In genomic region chr13:106755542-106755941, GRCh38 we compare ENCODE assay signal across 16 cellular contexts.
DNase-seq lines count a peak whose midpoint lies in the region; ATAC-seq and TF ChIP-seq lines count a peak whose summit lies in the region.
"Had no signal": no experiment of that assay in that cellular context is flagged by ENCODE, and none has a peak within 500 bp of the region (broad histone marks: within the 10 kb centered on the region; RNA-seq: fewer than 3 reads in every experiment).

No MANE protein-coding gene starts in this region.

- H3K27ac ChIP-seq in VCaP (peak overlapping the region; percentile 95; the same call in 1 of the 2 replicates), neural progenitor cell (peak overlapping the region; percentile 90)
- H3K27ac ChIP-seq: A549 had no signal

- H3K9me3 Mint-ChIP-seq in neural progenitor cell = peaks cover 11% of the 10 kb centered on the region
- no peaks in the 10 kb centered on the region for H3K9me3 Mint-ChIP-seq in MCF 10A (ENCODE audit: unreplicated experiment)

- H3K36me3 ChIP-seq in neural progenitor cell = no peaks in the 10 kb centered on the region

- intact Hi-C loops in MCF 10A (cut with micrococcal nuclease) = no loop called here

- H3K4me3 ChIP-seq in neural progenitor cell = no peak overlapping the region
- H3K4me3 ChIP-seq: A549 had no signal

- H3K4me1 ChIP-seq in neural progenitor cell = peaks cover 63% of the 10 kb centered on the region
- H3K4me1 ChIP-seq: A549 had no signal

- H3K27ac Mint-ChIP-seq in neural progenitor cell (peak overlapping the region; percentile 96), MCF 10A (ENCODE audit: low read depth, unreplicated experiment) (no peak overlapping the region)
- H3K27ac Mint-ChIP-seq: CD14-positive monocyte had no signal

- TF ChIP-seq CTCF in VCaP (conservative IDR thresholded peaks at IDR 0.05) (no peak), neural progenitor cell (IDR thresholded peaks at IDR 0.05) (no peak), MCF 10A (IDR thresholded peaks at IDR 0.05; ENCODE audit: unreplicated experiment) (no peak)

- CTCF ChIA-PET in MCF 10A (lab: Yijun Ruan, JAX) = interaction anchor here (0.7 kb wide), 1 partner anchor 7 kb away, joined by 3 read pairs; no protein-coding TSS in a partner anchor

- H3K9ac ChIP-seq in neural progenitor cell = no peak overlapping the region

- peaks cover 7% of the 10 kb centered on the region for H3K27me3 Mint-ChIP-seq in neural progenitor cell (ENCODE audit: insufficient read depth, low read depth)
- H3K27me3 Mint-ChIP-seq in MCF 10A (ENCODE audit: insufficient read depth, unreplicated experiment) = peaks cover 32% of the 10 kb centered on the region

- H2AFZ ChIP-seq in neural progenitor cell (replicated peaks) = no peak overlapping the region

- H3K4me1 Mint-ChIP-seq in neural progenitor cell = peaks cover 49% of the 10 kb centered on the region
- H3K4me1 Mint-ChIP-seq in MCF 10A (ENCODE audit: insufficient read depth, unreplicated experiment) = peaks cover 6% of the 10 kb centered on the region
- H3K4me1 Mint-ChIP-seq: CD14-positive monocyte had no signal

- H4K20me1 ChIP-seq in neural progenitor cell (ENCODE audit: low read depth) = no peaks in the 10 kb centered on the region

- H3K4me3 Mint-ChIP-seq in neural progenitor cell (no peak overlapping the region), MCF 10A (ENCODE audit: unreplicated experiment) (no peak overlapping the region)
- H3K4me3 Mint-ChIP-seq: CD14-positive monocyte had no signal

- no peak for ATAC-seq in GM19452 (IDR thresholded peaks at IDR 0.05; ENCODE audit: unreplicated experiment)
- ATAC-seq: A549, PC-3 had no signal

- H3K79me2 ChIP-seq in neural progenitor cell (ENCODE audit: low read depth) = no peaks in the 10 kb centered on the region

- H3K4me2 ChIP-seq in neural progenitor cell = peak overlapping the region; percentile 33
- H3K4me2 ChIP-seq: A549 had no signal

- H3K36me3 Mint-ChIP-seq in neural progenitor cell (no peaks in the 10 kb centered on the region), MCF 10A (ENCODE audit: insufficient read depth, unreplicated experiment) (no peaks in the 10 kb centered on the region)
- H3K36me3 Mint-ChIP-seq: CD14-positive monocyte had no signal

- POLR2A ChIA-PET in MCF 10A (lab: Yijun Ruan, JAX) = no interaction called here

- no peaks in the 10 kb centered on the region for H3K9me3 ChIP-seq in neural progenitor cell (ENCODE audit: low read depth)
- H3K9me3 ChIP-seq: A549 had no signal

- H3K27me3 ChIP-seq in neural progenitor cell = no peaks in the 10 kb centered on the region

- peaks cover 35% of the 10 kb centered on the region for H3F3A ChIP-seq in neural progenitor cell (ENCODE audit: low read depth)

- peak; percentile 70 for DNase-seq in Daoy (ENCODE audit: low read depth)
- peak; percentile 40 for DNase-seq in iris pigment epithelial cell (ENCODE audit: low read depth)
- no peak for DNase-seq in neural progenitor cell (ENCODE audit: low spot score)
- no peak for DNase-seq in MCF 10A (ENCODE audit: unreplicated experiment)
- no peak for DNase-seq in Ammon's horn (ENCODE audit: low spot score)
- DNase-seq in NCI-H1417 treated with DMSO at 0.1 percent for 48 hours (lab: John Stamatoyannopoulos, UW) = no peak
- DNase-seq: DMS79, KBM-7, NCI-H1048, NCI-H1694 treated with DMSO at 0.1 percent for 48 hours, NCI-H748 treated with DMSO at 0.1 percent for 48 hours, PC-3 had no signal

- BruUV-seq in MCF 10A (replicated peaks; lab: Mats Ljungman, UMichigan) = no TSS peak

Comparison
In these comparisons a context has a peak if more than half of its experiments do, and no peak if none do; other contexts are left out.
1. DNase-seq: peak in Daoy (single experiment) and iris pigment epithelial cell (single experiment); none in neural progenitor cell (single experiment), MCF 10A (single experiment), Ammon's horn (single experiment) and NCI-H1417 treated with DMSO at 0.1 percent for 48 hours (single experiment).